Comparison of ENCODE assay signal across 7 cellular contexts in genomic region chr10:26080971-26081370, GRCh38.
DNase-seq lines count a peak whose midpoint lies in the region; ATAC-seq, FAIRE-seq and TF ChIP-seq lines count a peak whose summit lies in the region.
"Not testable (repeated sequence)": the region's sequence is repeated elsewhere in the genome, so short reads cannot be mapped to it uniquely, and the experiment has no call there.

No MANE protein-coding gene starts in this region.

- H3K14ac ChIP-seq in H1 (ENCODE audit: insufficient read length): not testable (repeated sequence)

- H3K4me3 ChIP-seq in Caco-2 (ENCODE audit: low read depth, low read length); PC-3 (ENCODE audit: low read length); H1 (ENCODE audit: extremely low read depth in 1 of 4, insufficient read depth in 2 of 4, low read depth in 3 of 4, low read length in 4 of 4); HepG2 (replicated peaks in 1 of 3; ENCODE audit: insufficient read depth in 1 of 3, low read depth in 2 of 3, low read length in 3 of 3); transverse colon: not testable (repeated sequence)

- not testable (repeated sequence) for H4K8ac ChIP-seq in H1 (ENCODE audit: extremely low read depth, insufficient read depth, low read length)

- CTCF ChIA-PET in Caco-2 (lab: Charles Lee); PC-3 (lab: Charles Lee); HepG2 (lab: Yijun Ruan, JAX; ENCODE audit: low intra/inter-chr PET ratio, low total read pairs): not testable (repeated sequence)
- CTCF ChIA-PET in H1 (lab: Charles Lee; ENCODE audit: partially characterized antibody): interaction anchor here (1.0 to 1.5 kb wide), 3 partner anchors 10 to 324 kb away, joined by 3 to 6 read pairs (median 3); no protein-coding TSS in a partner anchor

- not testable (repeated sequence) for H2BK12ac ChIP-seq in H1 (ENCODE audit: low read depth, low read length)

- not testable (repeated sequence) for H3K4me1 Mint-ChIP-seq in Caco-2 (ENCODE audit: low read depth, unreplicated experiment)

- H3F3A ChIP-seq in PC-3 (ENCODE audit: low read length, unreplicated experiment): not testable (repeated sequence)

- FAIRE-seq in H1 (lab: Jason Lieb, UNC); HepG2 (lab: Jason Lieb, UNC): not testable (repeated sequence)

- H3K4me1 ChIP-seq in Caco-2; PC-3 (ENCODE audit: insufficient read depth, low read length); H1 (replicated peaks in 1 of 4; ENCODE audit: control insufficient read depth in 3 of 4, insufficient read depth in 4 of 4, low read length in 3 of 4); HepG2 (ENCODE audit: insufficient read depth, low read length); transverse colon: not testable (repeated sequence)

- not testable (repeated sequence) for H4K20me1 ChIP-seq in PC-3 (ENCODE audit: low read length); H1 (replicated peaks in 1 of 2; ENCODE audit: control insufficient read depth in 1 of 2, insufficient read depth in 2 of 2, low read length in 2 of 2); HepG2 (ENCODE audit: insufficient read depth, low read length)

- H2BK120ac ChIP-seq in H1 (replicated peaks; ENCODE audit: low read depth, low read length): not testable (repeated sequence)

- H3K36me3 ChIP-seq in Caco-2 (ENCODE audit: control insufficient read depth, insufficient read depth, low read length); PC-3 (ENCODE audit: low read depth, low read length); H1 (ENCODE audit: control insufficient read depth in 2 of 4, insufficient read depth in 4 of 4, low read length in 3 of 4); HepG2 (replicated peaks in 1 of 2; ENCODE audit: control insufficient read depth in 1 of 2, insufficient read depth in 2 of 2, low read length in 2 of 2); transverse colon: not testable (repeated sequence)

- POLR2A ChIA-PET in Caco-2 (lab: Charles Lee); PC-3 (lab: Charles Lee; ENCODE audit: unreplicated experiment); HepG2 (lab: Yijun Ruan, JAX): not testable (repeated sequence)
- POLR2A ChIA-PET in H1 (lab: Charles Lee; ENCODE audit: partially characterized antibody): interaction anchor here (0.6 kb wide), 2 partner anchors 147 to 253 kb away, joined by 3 read pairs; partner anchors contain the start of gene MYO3A

- H3K27me3 ChIP-seq in Caco-2 (replicated peaks; ENCODE audit: control insufficient read depth, insufficient read depth, low read length); PC-3 (ENCODE audit: low read length); H1 (replicated peaks in 1 of 4; ENCODE audit: control insufficient read depth in 3 of 4, extremely low read depth in 1 of 4, insufficient read depth in 3 of 4, low read length in 3 of 4); HepG2 (ENCODE audit: control insufficient read depth in 1 of 2, insufficient read depth in 2 of 2, low read length in 2 of 2); transverse colon: not testable (repeated sequence)

- not testable (repeated sequence) for H3K27me3 Mint-ChIP-seq in Caco-2 (ENCODE audit: insufficient read depth, unreplicated experiment)

- TF ChIP-seq EP300 in H1 (IDR thresholded peaks at IDR 0.05; ENCODE audit: borderline replicate concordance in 1 of 2, low read depth in 2 of 2, low read length in 2 of 2); HepG2 (IDR thresholded peaks at IDR 0.05; ENCODE audit: low read depth in 2 of 2, low read length in 2 of 2); HepG2 (CRISPR knock-in tag; IDR thresholded peaks at IDR 0.05; ENCODE audit: borderline replicate concordance); transverse colon (IDR thresholded peaks at IDR 0.05; ENCODE audit: low read depth): not testable (repeated sequence)

- TF ChIP-seq RAD21 in H1 (IDR thresholded peaks at IDR 0.05 in 1 of 2, conservative IDR thresholded peaks at IDR 0.05 in 1 of 2; ENCODE audit: low read depth in 2 of 2, low read length in 2 of 2); HepG2 (CRISPR knock-in tag; IDR thresholded peaks at IDR 0.05): not testable (repeated sequence)

- not testable (repeated sequence) for H3K9ac ChIP-seq in PC-3 (ENCODE audit: low read length); H1 (replicated peaks in 1 of 4; ENCODE audit: extremely low read depth in 1 of 4, low read depth in 3 of 4, low read length in 3 of 4); HepG2 (ENCODE audit: insufficient read depth, low read depth, low read length)

- not testable (repeated sequence) for H2BK15ac ChIP-seq in H1 (ENCODE audit: low read length)

- TF ChIP-seq CTCF in Caco-2 (IDR thresholded peaks at IDR 0.05; ENCODE audit: insufficient read depth in 1 of 2, low read depth in 1 of 2, low read length in 1 of 2, severe bottlenecking in 1 of 2, unreplicated experiment in 1 of 2); PC-3 (conservative IDR thresholded peaks at IDR 0.05; ENCODE audit: low read depth, low read length); H1 (IDR thresholded peaks at IDR 0.05; ENCODE audit: control extremely low read depth in 1 of 3, insufficient read depth in 1 of 3, low read depth in 1 of 3, low read length in 3 of 3); HepG2 (CRISPR knock-in tag; IDR thresholded peaks at IDR 0.05); transverse colon (IDR thresholded peaks at IDR 0.05): not testable (repeated sequence)

- H3K4ac ChIP-seq in H1 (replicated peaks; ENCODE audit: insufficient read length, low read depth, low read length): not testable (repeated sequence)

- in situ Hi-C loops in HepG2 (cut with HindIII; ENCODE audit: extremely low pct_ligation_motif_present, low pct_unique_long_range_greater_than_20kb); transverse colon (cut with MboI; ENCODE audit: low pct_ligation_motif_present in 1 of 4, low pct_unique_long_range_greater_than_20kb in 1 of 4, low sequenced_read_pairs in 3 of 4): not testable (repeated sequence)

- not testable (repeated sequence) for H3K56ac ChIP-seq in H1 (replicated peaks; ENCODE audit: insufficient read length, low read depth, low read length)

- H2BK20ac ChIP-seq in H1 (ENCODE audit: low read length): not testable (repeated sequence)

- H3K9me2 ChIP-seq in PC-3 (replicated peaks; ENCODE audit: low read length): not testable (repeated sequence)

- H3K18ac ChIP-seq in H1 (ENCODE audit: extremely low read depth, low read length): peak overlapping the region; percentile 32; the same call in 1 of the 2 replicates

- not testable (repeated sequence) for H3K4me3 Mint-ChIP-seq in Caco-2 (ENCODE audit: unreplicated experiment)

- not testable (repeated sequence) for H3K9me3 ChIP-seq in Caco-2; PC-3 (ENCODE audit: low read length); H1 (ENCODE audit: insufficient read depth in 2 of 2, low read depth in 1 of 2, low read length in 1 of 2); HepG2 (ENCODE audit: low read length); transverse colon

- not testable (repeated sequence) for H2AFZ ChIP-seq in PC-3 (ENCODE audit: low read length); H1 (ENCODE audit: low read length); HepG2 (ENCODE audit: low read length)

- not testable (repeated sequence) for ATAC-seq in PC-3, HepG2

- not testable (repeated sequence) for H3K36me3 Mint-ChIP-seq in Caco-2 (ENCODE audit: insufficient read depth, unreplicated experiment)

- H3K23ac ChIP-seq in H1 (ENCODE audit: insufficient read length): not testable (repeated sequence)

- not testable (repeated sequence) for H2BK5ac ChIP-seq in H1 (ENCODE audit: low read depth, low read length)

- not testable (repeated sequence) for H4K5ac ChIP-seq in H1 (ENCODE audit: insufficient read length, low read depth, low read length)

- H3K79me2 ChIP-seq in PC-3 (ENCODE audit: low read length); H1 (ENCODE audit: control insufficient read depth in 1 of 2, insufficient read depth in 2 of 2, low read length in 2 of 2); HepG2 (ENCODE audit: insufficient read depth, low read length): not testable (repeated sequence)

- H3K4me2 ChIP-seq in PC-3 (ENCODE audit: low read length); H1 (ENCODE audit: insufficient read depth in 1 of 2, low read depth in 2 of 2, low read length in 2 of 2); HepG2 (ENCODE audit: low read depth, low read length): not testable (repeated sequence)

- not testable (repeated sequence) for H4K91ac ChIP-seq in H1 (replicated peaks; ENCODE audit: insufficient read length, low read length)

- not testable (repeated sequence) for TF ChIP-seq POLR2A in H1 (IDR thresholded peaks at IDR 0.05; ENCODE audit: control extremely low read depth in 1 of 2, low read depth in 2 of 2, low read length in 2 of 2); HepG2 (IDR thresholded peaks at IDR 0.05; ENCODE audit: insufficient read depth in 1 of 2, low read depth in 2 of 2, low read length in 2 of 2); transverse colon (IDR thresholded peaks at IDR 0.05)

- 85% methylated on average over 3 of the region's 7 CpGs; no CpG with 5 or more reads in 1 of the 2 experiments for whole genome bisulfite sequencing in H1 (ENCODE audit: extremely low coverage in 1 of 2, insufficient coverage in 1 of 2, insufficient read length in 1 of 2, insufficient replicate concordance in 2 of 2, low coverage in 1 of 2, low lambda C conversion rate in 2 of 2, missing lambda C conversion rate in 1 of 2), 2 experiments
- no CpG with 5 or more reads among the region's 7 CpGs for WGBS in HepG2 (ENCODE audit: low lambda C conversion rate)
- WGBS in transverse colon (ENCODE audit: low coverage in 1 of 2), 2 donors: no CpG with 5 or more reads among the region's 7 CpGs

- H3K27ac ChIP-seq in PC-3 (ENCODE audit: low read length); H1 (ENCODE audit: low read depth, low read length); HepG2 (ENCODE audit: extremely low read length, insufficient read depth, low read length): not testable (repeated sequence)
- peak overlapping the region; percentile 12 to 67 (median 60) for H3K27ac ChIP-seq in transverse colon

- DNase-seq in Caco-2 (peak; percentile 7 to 57), ELF-1 (ENCODE audit: low read depth, low spot score) (peak; percentile 3), LoVo (ENCODE audit: low spot score) (peak; percentile 41), PC-3 (peak; percentile 6), transverse colon (peak; percentile 79)
- DNase-seq in H1 (ENCODE audit: low read depth in 1 of 2, low spot score in 2 of 2); HepG2 (ENCODE audit: low spot score): not testable (repeated sequence)

- intact Hi-C loops in Caco-2 (cut with micrococcal nuclease; ENCODE audit: unreplicated experiment); PC-3 (cut with micrococcal nuclease); HepG2 (cut with micrococcal nuclease; ENCODE audit: unreplicated experiment); transverse colon (cut with DNase I; ENCODE audit: low total_unique reads): not testable (repeated sequence)

- not testable (repeated sequence) for BruUV-seq in Caco-2 (replicated peaks; lab: Mats Ljungman, UMichigan); PC-3 (replicated peaks; lab: Mats Ljungman, UMichigan); HepG2 (replicated peaks; lab: Mats Ljungman, UMichigan)

- H2AK5ac ChIP-seq in H1 (ENCODE audit: low read depth, low read length): not testable (repeated sequence)

- peaks cover 13% of the 10 kb centered on the region for H3K9me3 Mint-ChIP-seq in Caco-2 (ENCODE audit: unreplicated experiment)

- not testable (repeated sequence) for H3K23me2 ChIP-seq in H1 (ENCODE audit: low read depth, low read length)

- H3K27ac Mint-ChIP-seq in Caco-2 (ENCODE audit: unreplicated experiment): not testable (repeated sequence)

- not testable (repeated sequence) for H3K79me1 ChIP-seq in H1 (ENCODE audit: low read depth, low read length)
